ENCODE assay signal across 8 cellular contexts in the genomic region with DNA sequence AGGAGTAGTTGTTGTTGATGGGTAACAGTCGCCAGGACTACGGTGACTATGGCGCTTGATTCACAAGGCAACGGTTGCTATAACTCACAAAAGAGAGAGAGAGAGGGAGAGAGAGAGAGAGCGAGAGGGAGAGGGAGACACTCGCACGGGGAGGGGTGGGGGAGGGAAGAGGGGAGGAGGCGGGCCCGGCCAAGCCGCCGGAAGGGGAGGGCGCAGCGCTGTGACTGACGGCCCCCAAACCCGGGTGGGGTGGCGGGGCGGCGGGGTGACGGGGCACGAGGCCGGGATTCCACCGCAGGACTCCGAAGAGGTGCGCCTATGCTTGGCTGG. TPM values are rescaled to one million over a fixed set of nuclear protein-coding genes. Genes with fewer than 3 reads are reported as not detected.
DNase-seq lines count a peak whose midpoint lies in the region; ATAC-seq and TF ChIP-seq lines count a peak whose summit lies in the region.

A gene (minus strand): TSS at position 166 of the 330 bp plus-strand sequence. CDS start 130,413 bp downstream, outside the sequence.

- H3K27me3 ChIP-seq in SK-N-SH (ENCODE audit: insufficient read depth) (no peaks in the 10 kb centered on the region), thoracic aorta (replicated peaks; ENCODE audit: insufficient read depth) (no peaks in the 10 kb centered on the region)

- H3K9me3 ChIP-seq in SK-N-SH (no peaks in the 10 kb centered on the region), thoracic aorta (no peaks in the 10 kb centered on the region)

- H3K9me3 Mint-ChIP-seq in activated naive CD4-positive, alpha-beta T cell treated with anti-CD3 and anti-CD28 coated beads, Interleukin-2, amount 50 U/mL, for 72 hours: no peaks in the 10 kb centered on the region
- H3K9me3 Mint-ChIP-seq in glutamatergic neuron (ENCODE audit: unreplicated experiment): peaks cover 12% of the 10 kb centered on the region

- peak within 1 kb of the TSS; percentile 86 for H2AFZ ChIP-seq in SK-N-SH (ENCODE audit: low read depth)

- H3K4me1 ChIP-seq in SK-N-SH (ENCODE audit: control insufficient read depth in 1 of 2, insufficient read depth in 2 of 2, low read depth in 1 of 2, low read length in 1 of 2) (peaks cover 15 to 17% of the 10 kb centered on the region in 2 experiments; a peak in 3 of 4 replicates), thoracic aorta (ENCODE audit: control insufficient read depth in 1 of 2, low read depth in 2 of 2) (peaks cover 6 to 20% of the 10 kb centered on the region in 2 donors)

- H3K36me3 ChIP-seq in SK-N-SH (replicated peaks in 1 of 2; ENCODE audit: control insufficient read depth in 1 of 2, insufficient read depth in 2 of 2, low read length in 1 of 2) (peaks cover 2 to 18% of the 10 kb centered on the region in 2 experiments), thoracic aorta (no peaks in the 10 kb centered on the region)

- H3K9me2 ChIP-seq in SK-N-SH: no peaks in the 10 kb centered on the region

- no peak for TF ChIP-seq EP300 in SK-N-SH (IDR thresholded peaks at IDR 0.05; ENCODE audit: borderline replicate concordance in 1 of 2, low read depth in 1 of 2, low read length in 1 of 2)

- peak within 1 kb of the TSS; percentile 100 for H3K27ac ChIP-seq in SK-N-SH (ENCODE audit: low read depth in 2 of 2, low read length in 1 of 2)
- peak within 1 kb of the TSS; percentile 100 for H3K27ac ChIP-seq in thoracic aorta

- peak within 1 kb of the TSS; percentile 85 for H3K4me2 ChIP-seq in SK-N-SH

- H3K27ac Mint-ChIP-seq in activated naive CD4-positive, alpha-beta T cell treated with anti-CD3 and anti-CD28 coated beads, Interleukin-2, amount 50 U/mL, for 72 hours: peak within 1 kb of the TSS; percentile 96 to 99
- peak within 1 kb of the TSS; percentile 99 for H3K27ac Mint-ChIP-seq in glutamatergic neuron (ENCODE audit: unreplicated experiment)

- WGBS in SK-N-SH (ENCODE audit: low lambda C conversion rate): 2% methylated on average over 17 of the region's 24 CpGs

- H3F3A ChIP-seq in SK-N-SH (replicated peaks; ENCODE audit: insufficient read depth): peaks cover 7% of the 10 kb centered on the region

- H3K36me3 Mint-ChIP-seq in activated naive CD4-positive, alpha-beta T cell treated with anti-CD3 and anti-CD28 coated beads, Interleukin-2, amount 50 U/mL, for 72 hours: peaks cover 29 to 35% of the 10 kb centered on the region in 2 donors
- no peaks in the 10 kb centered on the region for H3K36me3 Mint-ChIP-seq in glutamatergic neuron (ENCODE audit: unreplicated experiment)

- peak; percentile 94 for DNase-seq in GM04503 (ENCODE audit: low read depth)
- peak; percentile 95 for DNase-seq in NCI-H1092 (lab: John Stamatoyannopoulos, UW)
- peak; percentile 94 for DNase-seq in SK-N-SH
- DNase-seq in activated naive CD4-positive, alpha-beta T cell treated with anti-CD3 and anti-CD28 coated beads, Interleukin-2, amount 50 U/mL, for 72 hours (ENCODE audit: low spot score in 2 of 2): peak; percentile 85 to 93
- peak; percentile 91 for DNase-seq in glutamatergic neuron
- peak; percentile 55 for DNase-seq in omental fat pad (ENCODE audit: low spot score)
- DNase-seq in thoracic aorta (ENCODE audit: low spot score): peak; percentile 73

- CTCF ChIA-PET in SK-N-SH (lab: Yijun Ruan, JAX): interaction anchor here (1.0 kb wide), 2 partner anchors 10 to 58 kb away, joined by 3 read pairs; no protein-coding TSS in a partner anchor

- peaks cover 18% of the 10 kb centered on the region for H3K4me1 Mint-ChIP-seq in glutamatergic neuron (ENCODE audit: low read depth, unreplicated experiment)

- H3K9ac ChIP-seq in SK-N-SH: peak within 1 kb of the TSS; percentile 100

- POLR2A ChIA-PET in SK-N-SH (lab: Yijun Ruan, JAX): interaction anchor here (1.0 to 1.9 kb wide), 5 partner anchors 10 to 682 kb away, joined by 3 to 6 read pairs (median 4); a partner anchor contains a TSS

- H3K4me3 Mint-ChIP-seq in glutamatergic neuron (ENCODE audit: unreplicated experiment): peak within 1 kb of the TSS; percentile 99

- TF ChIP-seq RAD21 in SK-N-SH (IDR thresholded peaks at IDR 0.05; ENCODE audit: low read length): no peak

- peaks cover 82% of the 10 kb centered on the region for H3K79me2 ChIP-seq in SK-N-SH (ENCODE audit: insufficient read depth)

- ATAC-seq in HG02623 (IDR thresholded peaks at IDR 0.05; ENCODE audit: unreplicated experiment) (peak; percentile 43), omental fat pad (ENCODE audit: low FRiP score) (peak; percentile 88), thoracic aorta (ENCODE audit: insufficient number of reproducible peaks, low FRiP score, low read depth) (peak; percentile 92)
- peak; percentile 68 to 71 for ATAC-seq in activated naive CD4-positive, alpha-beta T cell treated with anti-CD3 and anti-CD28 coated beads, Interleukin-2, amount 50 U/mL, for 72 hours

- TF ChIP-seq CTCF in SK-N-SH (IDR thresholded peaks at IDR 0.05): no peak
- no peak for TF ChIP-seq CTCF in glutamatergic neuron (IDR thresholded peaks at IDR 0.05; ENCODE audit: partially characterized antibody, unreplicated experiment)
- no peak for TF ChIP-seq CTCF in omental fat pad (IDR thresholded peaks at IDR 0.05)
- no peak for TF ChIP-seq CTCF in thoracic aorta (IDR thresholded peaks at IDR 0.05)

- H4K20me1 ChIP-seq in SK-N-SH (ENCODE audit: insufficient read depth): no peaks in the 10 kb centered on the region; the same call in 1 of the 2 replicates

- H3K27me3 Mint-ChIP-seq in glutamatergic neuron (ENCODE audit: unreplicated experiment): peaks cover 13% of the 10 kb centered on the region

- H3K4me3 ChIP-seq in SK-N-SH (ENCODE audit: low read depth in 2 of 2, low read length in 1 of 2) (peak within 1 kb of the TSS; percentile 79 to 95), thoracic aorta (peak within 1 kb of the TSS; percentile 88)

TF ChIP-seq in SK-N-SH, 30 proteins besides CTCF, POLR2A, EP300 and RAD21:
- TF ChIP-seq CHD2 (IDR thresholded peaks at IDR 0.05; ENCODE audit: low read length, partially characterized antibody) (peak; percentile 28), RXRA (IDR thresholded peaks at IDR 0.05; ENCODE audit: borderline replicate concordance, low read depth) (no peak), MXI1 (IDR thresholded peaks at IDR 0.05; ENCODE audit: low read depth, low read length) (peak; percentile 90), FOSL2 (IDR thresholded peaks at IDR 0.05; ENCODE audit: borderline replicate concordance, low read depth) (no peak), MEF2A (IDR thresholded peaks at IDR 0.05; ENCODE audit: borderline replicate concordance, low read depth) (no peak), SIN3A (IDR thresholded peaks at IDR 0.05; ENCODE audit: borderline replicate concordance, low read depth, low read length) (peak; percentile 97), SMC3 (IDR thresholded peaks at IDR 0.05; ENCODE audit: low read depth, low read length) (0 out of 2 replicates have a peak, but pooled peaks have one; percentile 8), RCOR1 (IDR thresholded peaks at IDR 0.05; ENCODE audit: low read length) (no peak; the same call in 1 of the 2 replicates)
- TF ChIP-seq, protein P1, sequence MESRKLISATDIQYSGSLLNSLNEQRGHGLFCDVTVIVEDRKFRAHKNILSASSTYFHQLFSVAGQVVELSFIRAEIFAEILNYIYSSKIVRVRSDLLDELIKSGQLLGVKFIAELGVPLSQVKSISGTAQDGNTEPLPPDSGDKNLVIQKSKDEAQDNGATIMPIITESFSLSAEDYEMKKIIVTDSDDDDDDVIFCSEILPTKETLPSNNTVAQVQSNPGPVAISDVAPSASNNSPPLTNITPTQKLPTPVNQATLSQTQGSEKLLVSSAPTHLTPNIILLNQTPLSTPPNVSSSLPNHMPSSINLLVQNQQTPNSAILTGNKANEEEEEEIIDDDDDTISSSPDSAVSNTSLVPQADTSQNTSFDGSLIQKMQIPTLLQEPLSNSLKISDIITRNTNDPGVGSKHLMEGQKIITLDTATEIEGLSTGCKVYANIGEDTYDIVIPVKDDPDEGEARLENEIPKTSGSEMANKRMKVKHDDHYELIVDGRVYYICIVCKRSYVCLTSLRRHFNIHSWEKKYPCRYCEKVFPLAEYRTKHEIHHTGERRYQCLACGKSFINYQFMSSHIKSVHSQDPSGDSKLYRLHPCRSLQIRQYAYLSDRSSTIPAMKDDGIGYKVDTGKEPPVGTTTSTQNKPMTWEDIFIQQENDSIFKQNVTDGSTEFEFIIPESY (IDR thresholded peaks at IDR 0.05; ENCODE audit: borderline replicate concordance, low read depth): no peak
- TF ChIP-seq, protein P2, sequence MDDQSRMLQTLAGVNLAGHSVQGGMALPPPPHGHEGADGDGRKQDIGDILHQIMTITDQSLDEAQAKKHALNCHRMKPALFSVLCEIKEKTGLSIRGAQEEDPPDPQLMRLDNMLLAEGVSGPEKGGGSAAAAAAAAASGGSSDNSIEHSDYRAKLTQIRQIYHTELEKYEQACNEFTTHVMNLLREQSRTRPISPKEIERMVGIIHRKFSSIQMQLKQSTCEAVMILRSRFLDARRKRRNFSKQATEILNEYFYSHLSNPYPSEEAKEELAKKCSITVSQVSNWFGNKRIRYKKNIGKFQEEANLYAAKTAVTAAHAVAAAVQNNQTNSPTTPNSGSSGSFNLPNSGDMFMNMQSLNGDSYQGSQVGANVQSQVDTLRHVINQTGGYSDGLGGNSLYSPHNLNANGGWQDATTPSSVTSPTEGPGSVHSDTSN (IDR thresholded peaks at IDR 0.05): peak; percentile 95
- TF ChIP-seq, protein P3, sequence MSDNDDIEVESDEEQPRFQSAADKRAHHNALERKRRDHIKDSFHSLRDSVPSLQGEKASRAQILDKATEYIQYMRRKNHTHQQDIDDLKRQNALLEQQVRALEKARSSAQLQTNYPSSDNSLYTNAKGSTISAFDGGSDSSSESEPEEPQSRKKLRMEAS (IDR thresholded peaks at IDR 0.05; ENCODE audit: low read depth): peak; percentile 67
- TF ChIP-seq, protein P4, sequence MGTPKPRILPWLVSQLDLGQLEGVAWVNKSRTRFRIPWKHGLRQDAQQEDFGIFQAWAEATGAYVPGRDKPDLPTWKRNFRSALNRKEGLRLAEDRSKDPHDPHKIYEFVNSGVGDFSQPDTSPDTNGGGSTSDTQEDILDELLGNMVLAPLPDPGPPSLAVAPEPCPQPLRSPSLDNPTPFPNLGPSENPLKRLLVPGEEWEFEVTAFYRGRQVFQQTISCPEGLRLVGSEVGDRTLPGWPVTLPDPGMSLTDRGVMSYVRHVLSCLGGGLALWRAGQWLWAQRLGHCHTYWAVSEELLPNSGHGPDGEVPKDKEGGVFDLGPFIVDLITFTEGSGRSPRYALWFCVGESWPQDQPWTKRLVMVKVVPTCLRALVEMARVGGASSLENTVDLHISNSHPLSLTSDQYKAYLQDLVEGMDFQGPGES (IDR thresholded peaks at IDR 0.05; ENCODE audit: low read depth, low read length): no peak

RNA-seq across cellular contexts. Expression of the gene that starts here (rescaled TPM):
- polyA plus RNA-seq in SK-N-SH (2012; rRNA removed): 1.7 and 2.1 TPM in 2 replicates
- 1.0 and 1.5 TPM in 2 replicates for polyA plus RNA-seq in SK-N-SH (2012; cell fraction: cytosol; rRNA removed)
- 2.6 and 5.5 TPM in 2 replicates for polyA plus RNA-seq in SK-N-SH (2012; cell fraction: nucleus; rRNA removed)
- total RNA-seq in activated naive CD4-positive, alpha-beta T cell treated with anti-CD3 and anti-CD28 coated beads, Interleukin-2, amount 50 U/mL, for 72 hours: 10 to 100 TPM in 1 of 2 donors, 1 to 10 TPM in 1; 10.0 to 14.2 TPM
- 61.6 TPM for total RNA-seq in glutamatergic neuron (ENCODE audit: unreplicated experiment)
- 10 to 100 TPM in 1 of 4 donors, 1 to 10 TPM in 3; 7.0 to 11.3 (median 8.6) TPM for total RNA-seq in omental fat pad
- 10 to 100 TPM in 1 of 2 donors, 1 to 10 TPM in 1; 2.6 to 15.6 TPM for total RNA-seq in thoracic aorta

Comparison
In these comparisons a context has a peak if more than half of its experiments do, and no peak if none do; other contexts are left out.
1. Peak in every context shown above with its lines: DNase-seq, ATAC-seq, H3K4me3 ChIP-seq and H3K27ac ChIP-seq.